Comparison of ENCODE assay signal across 1 cellular context in genomic region chrX:30652527-30653414, GRCh38.
TF ChIP-seq lines count a peak whose summit lies in the region.

No MANE protein-coding gene starts in this region.

TF ChIP-seq in K562, 482 proteins besides CTCF, POLR2A, EP300 and RAD21 (continued from another document):
- TF ChIP-seq HDAC6 (IDR thresholded peaks at IDR 0.05; ENCODE audit: low read depth, low read length) (no peak), SMAD3 (CRISPR knock-in tag; conservative IDR thresholded peaks at IDR 0.05) (no peak), SIN3A (IDR thresholded peaks at IDR 0.05; ENCODE audit: borderline replicate concordance in 2 of 2, control insufficient read depth in 1 of 2, low read depth in 2 of 2, low read length in 2 of 2) (peak in 1 of 2 experiments; percentile 38; a peak in 1 of 4 replicates), POLR2AphosphoS5 (IDR thresholded peaks at IDR 0.05; ENCODE audit: control insufficient read depth, insufficient read depth, low read depth, low read length) (peak; percentile 34; the same call in 1 of the 2 replicates), ZNF592 (IDR thresholded peaks at IDR 0.05) (0 out of 2 replicates have a peak, but pooled peaks have one; percentile 71)
